8 cellular contexts compared by ENCODE assay signal in genomic region chr6:108947114-108947854, GRCh38.
DNase-seq lines count a peak whose midpoint lies in the region; ATAC-seq and TF ChIP-seq lines count a peak whose summit lies in the region.

No MANE protein-coding gene starts in this region.

- no peak for ATAC-seq in GM18498 (IDR thresholded peaks at IDR 0.05; ENCODE audit: unreplicated experiment)

- peak; percentile 80 for DNase-seq in Caki2 (ENCODE audit: low read depth)
- peak; percentile 58 for DNase-seq in NCI-H2196 treated with DMSO at 0.1 percent for 48 hours (lab: John Stamatoyannopoulos, UW; ENCODE audit: unreplicated experiment)
- peak; percentile 96 for DNase-seq in epithelial cell of proximal tubule (ENCODE audit: low read depth)
- no peak for DNase-seq in osteocyte (ENCODE audit: extremely low spot score, unreplicated experiment)
- DNase-seq in islet precursor cell: no peak
- DNase-seq in activated naive CD4-positive, alpha-beta T cell treated with anti-CD3 and anti-CD28 coated beads for 36 hours: no peak
- no peak for DNase-seq in nucleus accumbens (lab: John Stamatoyannopoulos, UW)

- H3K27ac Mint-ChIP-seq in osteocyte (ENCODE audit: unreplicated experiment): peak overlapping the region; percentile 48
- no peak overlapping the region for H3K27ac Mint-ChIP-seq in activated naive CD4-positive, alpha-beta T cell treated with anti-CD3 and anti-CD28 coated beads for 36 hours

- TF ChIP-seq CTCF in epithelial cell of proximal tubule (conservative IDR thresholded peaks at IDR 0.05; ENCODE audit: low read depth, low read length): no peak
- TF ChIP-seq CTCF in osteocyte (IDR thresholded peaks at IDR 0.05): no peak

- CTCF ChIA-PET in activated naive CD4-positive, alpha-beta T cell treated with anti-CD3 and anti-CD28 coated beads for 36 hours (lab: Charles Lee): interaction anchor here (0.6 to 2.6 kb wide), 7 partner anchors 7 to 1859 kb away, joined by 3 to 11 read pairs (median 3); no protein-coding TSS in a partner anchor

- in situ Hi-C loops in Caki2 (cut with HindIII; ENCODE audit: low pct_unique_long_range_greater_than_20kb, low sequenced_read_pairs): no loop called here

- no peaks in the 10 kb centered on the region for H3K27me3 Mint-ChIP-seq in osteocyte (ENCODE audit: unreplicated experiment)
- H3K27me3 Mint-ChIP-seq in activated naive CD4-positive, alpha-beta T cell treated with anti-CD3 and anti-CD28 coated beads for 36 hours (ENCODE audit: low read depth): no peaks in the 10 kb centered on the region

- no peak overlapping the region for H3K4me3 Mint-ChIP-seq in osteocyte (ENCODE audit: unreplicated experiment)
- no peak overlapping the region for H3K4me3 Mint-ChIP-seq in activated naive CD4-positive, alpha-beta T cell treated with anti-CD3 and anti-CD28 coated beads for 36 hours

- no peaks in the 10 kb centered on the region for H3K36me3 Mint-ChIP-seq in osteocyte (ENCODE audit: unreplicated experiment)
- no peaks in the 10 kb centered on the region for H3K36me3 Mint-ChIP-seq in activated naive CD4-positive, alpha-beta T cell treated with anti-CD3 and anti-CD28 coated beads for 36 hours (ENCODE audit: low read depth)

- no peak overlapping the region for H3K4me3 ChIP-seq in epithelial cell of proximal tubule (ENCODE audit: low read depth, low read length)

- no peaks in the 10 kb centered on the region for H3K9me3 Mint-ChIP-seq in osteocyte (ENCODE audit: unreplicated experiment)
- no peaks in the 10 kb centered on the region for H3K9me3 Mint-ChIP-seq in activated naive CD4-positive, alpha-beta T cell treated with anti-CD3 and anti-CD28 coated beads for 36 hours

- intact Hi-C loops in activated naive CD4-positive, alpha-beta T cell treated with anti-CD3 and anti-CD28 coated beads for 36 hours (cut with micrococcal nuclease): no loop called here

- H3K4me1 Mint-ChIP-seq in osteocyte (ENCODE audit: unreplicated experiment): peaks cover 21% of the 10 kb centered on the region
- H3K4me1 Mint-ChIP-seq in activated naive CD4-positive, alpha-beta T cell treated with anti-CD3 and anti-CD28 coated beads for 36 hours (ENCODE audit: low read depth): peaks cover 27% of the 10 kb centered on the region

Comparison
In these comparisons a context has a peak if more than half of its experiments do, and no peak if none do; other contexts are left out.
1. DNase-seq: peak in Caki2 (single experiment), NCI-H2196 treated with DMSO at 0.1 percent for 48 hours (single experiment) and epithelial cell of proximal tubule (single experiment); none in osteocyte (single experiment), islet precursor cell (single experiment), activated naive CD4-positive, alpha-beta T cell treated with anti-CD3 and anti-CD28 coated beads for 36 hours (single experiment) and nucleus accumbens (0 of 56).